Comparison of ENCODE assay signal across 10 cellular contexts in genomic region chr11:88414981-88415391, GRCh38.
DNase-seq lines count a peak whose midpoint lies in the region; ATAC-seq and TF ChIP-seq lines count a peak whose summit lies in the region.
"Had no signal": no experiment of that assay in that cellular context is flagged by ENCODE, and none has a peak within 500 bp of the region (broad histone marks: within the 10 kb centered on the region; RNA-seq: fewer than 3 reads in every experiment).

No MANE protein-coding gene starts in this region.

- peak overlapping the region; percentile 50 to 74 for H3K4me3 Mint-ChIP-seq in activated T-cell treated with anti-CD3 and anti-CD28 coated beads, Interleukin-2, amount 50 U/mL, for 72 hours
- H3K4me3 Mint-ChIP-seq in natural killer cell treated with Interleukin-12 subunit alpha and Interleukin-12 subunit beta and Interleukin-15 and Interleukin-18, amount 100 ng/mL, for 72 hours = peak overlapping the region; percentile 63

- H3K9me3 Mint-ChIP-seq in activated T-cell treated with anti-CD3 and anti-CD28 coated beads, Interleukin-2, amount 50 U/mL, for 72 hours = peaks cover 0 to 2% of the 10 kb centered on the region in 2 donors
- H3K9me3 Mint-ChIP-seq in natural killer cell treated with Interleukin-12 subunit alpha and Interleukin-12 subunit beta and Interleukin-15 and Interleukin-18, amount 100 ng/mL, for 72 hours = no peaks in the 10 kb centered on the region

- peak; percentile 15 for DNase-seq in NOMO-1 treated with DMSO at 0.1 percent for 48 hours (lab: John Stamatoyannopoulos, UW; ENCODE audit: unreplicated experiment)
- DNase-seq in NOMO-1 treated with dmso at 0.1 percent for 144 hours (lab: John Stamatoyannopoulos, UW; ENCODE audit: unreplicated experiment) = no peak
- peak; percentile 26 to 27 for DNase-seq in activated T-cell treated with anti-CD3 and anti-CD28 coated beads, Interleukin-2, amount 50 U/mL, for 72 hours
- DNase-seq in natural killer cell treated with Interleukin-12 subunit alpha and Interleukin-12 subunit beta and Interleukin-15 and Interleukin-18, amount 100 ng/mL, for 72 hours (ENCODE audit: low spot score) = no peak
- DNase-seq in thyroid gland = no peak
- no peak for DNase-seq in NCI-H2081 treated with DMSO at 0.1 percent for 48 hours (lab: John Stamatoyannopoulos, UW)
- DNase-seq: NCI-H1048 had no signal

- H3K27ac Mint-ChIP-seq in activated T-cell treated with anti-CD3 and anti-CD28 coated beads, Interleukin-2, amount 50 U/mL, for 72 hours = peak overlapping the region; percentile 58
- peak overlapping the region; percentile 63 to 79 for H3K27ac Mint-ChIP-seq in natural killer cell treated with Interleukin-12 subunit alpha and Interleukin-12 subunit beta and Interleukin-15 and Interleukin-18, amount 100 ng/mL, for 72 hours

- ATAC-seq in HG03460 (IDR thresholded peaks at IDR 0.05; ENCODE audit: unreplicated experiment) = peak; percentile 60
- peak; percentile 77 to 82 for ATAC-seq in activated T-cell treated with anti-CD3 and anti-CD28 coated beads, Interleukin-2, amount 50 U/mL, for 72 hours (replicated peaks in 1 of 2)
- ATAC-seq in natural killer cell treated with Interleukin-12 subunit alpha and Interleukin-12 subunit beta and Interleukin-15 and Interleukin-18, amount 100 ng/mL, for 72 hours = peak; percentile 89
- ATAC-seq in HG03196 (IDR thresholded peaks at IDR 0.05; ENCODE audit: unreplicated experiment) = no peak
- ATAC-seq: esophagus mucosa had no signal

- peaks cover 0 to 6% of the 10 kb centered on the region in 2 donors for H3K4me1 ChIP-seq in thyroid gland

- no peaks in the 10 kb centered on the region for H3K27me3 Mint-ChIP-seq in activated T-cell treated with anti-CD3 and anti-CD28 coated beads, Interleukin-2, amount 50 U/mL, for 72 hours (ENCODE audit: low read depth)
- no peaks in the 10 kb centered on the region for H3K27me3 Mint-ChIP-seq in natural killer cell treated with Interleukin-12 subunit alpha and Interleukin-12 subunit beta and Interleukin-15 and Interleukin-18, amount 100 ng/mL, for 72 hours

- no peak for TF ChIP-seq POLR2A in thyroid gland (IDR thresholded peaks at IDR 0.05)

- H3K36me3 Mint-ChIP-seq in activated T-cell treated with anti-CD3 and anti-CD28 coated beads, Interleukin-2, amount 50 U/mL, for 72 hours (ENCODE audit: insufficient read depth in 2 of 2) = peaks cover 1 to 4% of the 10 kb centered on the region in 2 donors
- H3K36me3 Mint-ChIP-seq in natural killer cell treated with Interleukin-12 subunit alpha and Interleukin-12 subunit beta and Interleukin-15 and Interleukin-18, amount 100 ng/mL, for 72 hours = peaks cover 7% of the 10 kb centered on the region

- no peak overlapping the region for H3K4me3 ChIP-seq in thyroid gland (replicated peaks in 1 of 3)

- no peaks in the 10 kb centered on the region for H3K27me3 ChIP-seq in thyroid gland

- H3K9me3 ChIP-seq in thyroid gland = no peaks in the 10 kb centered on the region

- H3K36me3 ChIP-seq in thyroid gland = no peaks in the 10 kb centered on the region

- intact Hi-C loops in thyroid gland (cut with DNase I) = no loop called here

- peaks cover 36% of the 10 kb centered on the region for H3K4me1 Mint-ChIP-seq in activated T-cell treated with anti-CD3 and anti-CD28 coated beads, Interleukin-2, amount 50 U/mL, for 72 hours (ENCODE audit: low read depth)
- H3K4me1 Mint-ChIP-seq in natural killer cell treated with Interleukin-12 subunit alpha and Interleukin-12 subunit beta and Interleukin-15 and Interleukin-18, amount 100 ng/mL, for 72 hours (ENCODE audit: low read depth in 2 of 2) = peaks cover 57 to 60% of the 10 kb centered on the region in 2 donors

- no peak for TF ChIP-seq CTCF in thyroid gland (IDR thresholded peaks at IDR 0.05)

- H3K27ac ChIP-seq in thyroid gland = no peak overlapping the region

- WGBS in thyroid gland, 2 donors = 24 to 30% methylated on average over 3 of the region's 3 CpGs

Comparison
In these comparisons a context has a peak if more than half of its experiments do, and no peak if none do; other contexts are left out.
1. DNase-seq: peak in NOMO-1 treated with DMSO at 0.1 percent for 48 hours (single experiment) and activated T-cell treated with anti-CD3 and anti-CD28 coated beads, Interleukin-2, amount 50 U/mL, for 72 hours (2 of 2); none in NOMO-1 treated with dmso at 0.1 percent for 144 hours (single experiment), natural killer cell treated with Interleukin-12 subunit alpha and Interleukin-12 subunit beta and Interleukin-15 and Interleukin-18, amount 100 ng/mL, for 72 hours (single experiment), thyroid gland (0 of 2) and NCI-H2081 treated with DMSO at 0.1 percent for 48 hours (single experiment).